In the genomic region with DNA sequence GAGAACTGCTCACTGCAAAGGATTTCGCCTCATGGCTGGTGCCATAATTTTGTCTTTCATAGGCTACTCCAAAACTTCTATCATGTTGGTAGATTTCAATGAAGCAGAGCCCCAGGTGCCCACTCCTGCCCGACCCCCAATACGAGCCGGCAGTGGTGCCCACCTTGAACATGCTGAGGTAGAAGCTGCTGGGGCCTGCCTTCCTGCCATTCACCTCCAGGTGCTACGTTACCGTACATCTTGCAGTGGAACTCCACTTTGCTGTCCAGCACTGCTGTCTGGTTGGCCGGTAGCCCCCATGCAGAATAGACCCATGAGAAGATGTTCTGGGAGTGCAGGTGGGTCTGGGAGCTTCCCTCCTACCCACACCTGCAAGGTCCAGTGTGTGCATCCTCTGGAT, we compare ENCODE assay signal across 2 cellular contexts.
TF ChIP-seq lines count a peak whose summit lies in the region.

No MANE protein-coding gene starts in this region.

TF ChIP-seq in IMR-90, 13 proteins besides CTCF, POLR2A, EP300 and RAD21:
- TF ChIP-seq MAFK (IDR thresholded peaks at IDR 0.05; ENCODE audit: low read depth, low read length) (no peak), RFX5 (IDR thresholded peaks at IDR 0.05; ENCODE audit: low read depth, low read length) (no peak), CHD1 (IDR thresholded peaks at IDR 0.05; ENCODE audit: low read depth, low read length) (no peak), NFE2L2 (IDR thresholded peaks at IDR 0.05; ENCODE audit: low read depth, low read length) (no peak), RCOR1 (IDR thresholded peaks at IDR 0.05; ENCODE audit: insufficient replicate concordance, low read length) (no peak), SMC3 (IDR thresholded peaks at IDR 0.05; ENCODE audit: low read depth, low read length) (no peak), BHLHE40 (IDR thresholded peaks at IDR 0.05; ENCODE audit: low read depth, low read length) (no peak)

TF ChIP-seq in Ishikawa, 13 proteins besides CTCF, POLR2A, EP300 and RAD21:
- TF ChIP-seq, protein P1, sequence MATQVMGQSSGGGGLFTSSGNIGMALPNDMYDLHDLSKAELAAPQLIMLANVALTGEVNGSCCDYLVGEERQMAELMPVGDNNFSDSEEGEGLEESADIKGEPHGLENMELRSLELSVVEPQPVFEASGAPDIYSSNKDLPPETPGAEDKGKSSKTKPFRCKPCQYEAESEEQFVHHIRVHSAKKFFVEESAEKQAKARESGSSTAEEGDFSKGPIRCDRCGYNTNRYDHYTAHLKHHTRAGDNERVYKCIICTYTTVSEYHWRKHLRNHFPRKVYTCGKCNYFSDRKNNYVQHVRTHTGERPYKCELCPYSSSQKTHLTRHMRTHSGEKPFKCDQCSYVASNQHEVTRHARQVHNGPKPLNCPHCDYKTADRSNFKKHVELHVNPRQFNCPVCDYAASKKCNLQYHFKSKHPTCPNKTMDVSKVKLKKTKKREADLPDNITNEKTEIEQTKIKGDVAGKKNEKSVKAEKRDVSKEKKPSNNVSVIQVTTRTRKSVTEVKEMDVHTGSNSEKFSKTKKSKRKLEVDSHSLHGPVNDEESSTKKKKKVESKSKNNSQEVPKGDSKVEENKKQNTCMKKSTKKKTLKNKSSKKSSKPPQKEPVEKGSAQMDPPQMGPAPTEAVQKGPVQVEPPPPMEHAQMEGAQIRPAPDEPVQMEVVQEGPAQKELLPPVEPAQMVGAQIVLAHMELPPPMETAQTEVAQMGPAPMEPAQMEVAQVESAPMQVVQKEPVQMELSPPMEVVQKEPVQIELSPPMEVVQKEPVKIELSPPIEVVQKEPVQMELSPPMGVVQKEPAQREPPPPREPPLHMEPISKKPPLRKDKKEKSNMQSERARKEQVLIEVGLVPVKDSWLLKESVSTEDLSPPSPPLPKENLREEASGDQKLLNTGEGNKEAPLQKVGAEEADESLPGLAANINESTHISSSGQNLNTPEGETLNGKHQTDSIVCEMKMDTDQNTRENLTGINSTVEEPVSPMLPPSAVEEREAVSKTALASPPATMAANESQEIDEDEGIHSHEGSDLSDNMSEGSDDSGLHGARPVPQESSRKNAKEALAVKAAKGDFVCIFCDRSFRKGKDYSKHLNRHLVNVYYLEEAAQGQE (IDR thresholded peaks at IDR 0.05; ENCODE audit: low read depth) = peak; percentile 18; the same call in 1 of the 2 replicates
- TF ChIP-seq FOXM1 (IDR thresholded peaks at IDR 0.05; ENCODE audit: borderline replicate concordance, low read depth) = no peak
- no peak for TF ChIP-seq YY1 (IDR thresholded peaks at IDR 0.05; ENCODE audit: low read depth)
- TF ChIP-seq EGR1 (IDR thresholded peaks at IDR 0.05) = no peak
- TF ChIP-seq CEBPB (IDR thresholded peaks at IDR 0.05) = no peak
- TF ChIP-seq TCF12 (IDR thresholded peaks at IDR 0.05; ENCODE audit: low read depth) = no peak
